ENCODE assay signal across 8 cellular contexts in the genomic region with DNA sequence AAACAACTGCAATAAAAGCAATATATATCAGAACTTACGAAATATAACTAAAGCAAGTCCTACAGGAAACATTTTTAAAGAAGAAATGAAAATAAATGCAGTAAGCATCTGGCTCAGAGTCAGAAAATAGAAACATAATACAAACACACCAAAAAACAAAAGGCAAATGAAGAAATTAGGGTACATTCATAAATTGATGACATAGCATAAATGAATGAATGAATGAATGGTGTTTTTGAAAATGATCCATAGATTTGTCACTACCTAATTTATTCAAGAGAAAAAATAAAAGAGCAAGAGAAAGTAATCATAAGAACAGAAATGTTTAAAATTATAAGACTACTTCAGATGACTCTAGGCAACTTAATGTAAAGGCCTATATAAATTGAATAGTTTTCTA.
"Had no signal": no experiment of that assay in that cellular context is flagged by ENCODE, and none has a peak within 500 bp of the region (broad histone marks: within the 10 kb centered on the region; RNA-seq: fewer than 3 reads in every experiment).

No MANE protein-coding gene starts in this region.

- H3K27ac ChIP-seq: GM23248, HL-60 had no signal

- FAIRE-seq: H54 had no signal

- H2AFZ ChIP-seq: GM23248 had no signal

- H3K9ac ChIP-seq: GM23248 had no signal

- H3K4me3 ChIP-seq: GM23248 had no signal

- DNase-seq: GM23248, GOT3, H9, HCEC 1CT, Kasumi-1, KG1 had no signal
